ENCODE assay signal across 1 cellular context in genomic region chr2:5286370-5286769, GRCh38.
TF ChIP-seq lines count a peak whose summit lies in the region.

No MANE protein-coding gene starts in this region.

TF ChIP-seq in HepG2, 621 proteins besides CTCF, POLR2A, EP300 and RAD21 (continued from another document):
- no peak for TF ChIP-seq TFE3 (CRISPR knock-in tag; IDR thresholded peaks at IDR 0.05)
- no peak for TF ChIP-seq TRIM24 (CRISPR knock-in tag; IDR thresholded peaks at IDR 0.05)
- no peak for TF ChIP-seq IRF9 (CRISPR knock-in tag; IDR thresholded peaks at IDR 0.05; ENCODE audit: borderline replicate concordance)
- peak; percentile 64 to 82; a peak in 3 of 4 replicates for TF ChIP-seq MAFK (conservative IDR thresholded peaks at IDR 0.05 in 1 of 2, IDR thresholded peaks at IDR 0.05 in 1 of 2; ENCODE audit: low read length in 2 of 2)
